In the genomic region with DNA sequence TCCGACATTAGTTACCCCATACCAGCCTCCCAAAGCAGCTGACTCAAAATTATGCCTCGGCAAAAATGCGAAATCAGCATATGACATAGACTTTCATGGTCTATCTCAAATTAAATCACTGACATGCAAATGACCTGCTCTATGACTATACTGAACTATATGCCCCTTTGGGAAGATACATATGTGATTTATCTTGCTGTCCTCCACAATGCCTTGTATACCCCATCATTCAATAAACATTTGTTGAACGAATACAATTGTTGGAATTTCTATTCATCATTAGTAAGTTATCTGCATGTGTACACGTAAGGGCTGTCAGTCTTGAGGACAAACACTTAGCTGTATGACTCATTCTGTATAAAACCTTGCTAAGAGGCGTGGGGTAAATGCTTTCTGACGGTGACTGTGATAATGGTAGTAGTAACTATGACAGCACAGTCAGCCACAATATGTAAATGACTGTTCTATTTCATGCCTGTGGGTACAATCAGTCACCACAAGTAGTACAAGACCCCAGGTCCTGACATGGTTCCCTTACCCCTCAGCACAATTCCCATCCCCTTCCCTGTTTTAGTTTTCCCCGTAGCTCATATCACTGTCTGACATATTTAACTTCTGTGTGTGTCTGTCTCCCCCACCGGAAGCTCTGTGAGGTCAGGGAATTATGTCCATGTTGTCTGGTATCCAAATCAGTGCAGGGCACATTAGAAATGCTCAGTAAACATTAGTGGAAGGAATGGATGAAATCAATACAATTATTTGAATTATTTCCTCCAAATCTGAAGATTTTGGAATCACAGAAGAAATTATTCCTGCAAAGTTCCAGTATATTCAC, we compare ENCODE assay signal across 1 cellular context.
TF ChIP-seq lines count a peak whose summit lies in the region.

No MANE protein-coding gene starts in this region.

TF ChIP-seq in GM23338, 12 proteins besides CTCF, POLR2A, EP300 and RAD21 (continued from another document):
- TF ChIP-seq EZH2phosphoT487 (IDR thresholded peaks at IDR 0.05; ENCODE audit: unreplicated experiment) (no peak), EZH2 (IDR thresholded peaks at IDR 0.05; ENCODE audit: low read depth, unreplicated experiment) (no peak), ZNF114 (CRISPR knock-in tag; IDR thresholded peaks at IDR 0.05) (no peak), NANOG (IDR thresholded peaks at IDR 0.05; ENCODE audit: borderline replicate concordance) (no peak), CREB1 (CRISPR knock-in tag; IDR thresholded peaks at IDR 0.05; ENCODE audit: low read depth) (no peak), JUNB (IDR thresholded peaks at IDR 0.05; ENCODE audit: unreplicated experiment) (no peak), POLR2AphosphoS5 (IDR thresholded peaks at IDR 0.05; ENCODE audit: low read depth) (no peak)
- TF ChIP-seq, protein P1, sequence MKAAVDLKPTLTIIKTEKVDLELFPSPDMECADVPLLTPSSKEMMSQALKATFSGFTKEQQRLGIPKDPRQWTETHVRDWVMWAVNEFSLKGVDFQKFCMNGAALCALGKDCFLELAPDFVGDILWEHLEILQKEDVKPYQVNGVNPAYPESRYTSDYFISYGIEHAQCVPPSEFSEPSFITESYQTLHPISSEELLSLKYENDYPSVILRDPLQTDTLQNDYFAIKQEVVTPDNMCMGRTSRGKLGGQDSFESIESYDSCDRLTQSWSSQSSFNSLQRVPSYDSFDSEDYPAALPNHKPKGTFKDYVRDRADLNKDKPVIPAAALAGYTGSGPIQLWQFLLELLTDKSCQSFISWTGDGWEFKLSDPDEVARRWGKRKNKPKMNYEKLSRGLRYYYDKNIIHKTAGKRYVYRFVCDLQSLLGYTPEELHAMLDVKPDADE (IDR thresholded peaks at IDR 0.05): no peak
